Comparison of ENCODE assay signal across 14 cellular contexts in the genomic region with DNA sequence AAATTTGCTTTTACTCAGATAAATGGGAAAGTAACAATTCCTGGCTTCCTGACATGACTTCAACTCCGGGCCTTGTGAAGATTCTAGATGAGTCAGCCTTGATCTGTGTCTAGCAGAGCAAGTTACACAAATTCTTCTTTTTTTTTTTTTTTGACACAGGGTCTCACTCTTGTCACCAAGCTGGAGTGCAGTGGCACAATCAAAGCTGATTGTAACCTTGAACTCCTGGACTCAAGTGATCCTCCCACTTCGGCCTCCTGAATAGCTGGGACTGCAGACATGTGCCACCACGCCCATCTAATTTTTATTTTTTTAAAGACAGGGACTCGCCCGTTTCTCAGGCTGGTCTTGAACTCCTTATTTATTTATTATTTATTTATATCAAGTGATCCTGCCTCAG. TPM values are rescaled to one million over a fixed set of nuclear protein-coding genes. Genes with fewer than 3 reads are reported as not detected.
DNase-seq lines count a peak whose midpoint lies in the region; ATAC-seq, FAIRE-seq and TF ChIP-seq lines count a peak whose summit lies in the region.
"Had no signal": no experiment of that assay in that cellular context is flagged by ENCODE, and none has a peak within 500 bp of the region (broad histone marks: within the 10 kb centered on the region; RNA-seq: fewer than 3 reads in every experiment).

No MANE protein-coding gene starts in this region.

- H3K18ac ChIP-seq in mesendoderm (ENCODE audit: low read length), result no peak overlapping the region

- ATAC-seq in K562 (peak; percentile 48), GM18502 (IDR thresholded peaks at IDR 0.05; ENCODE audit: poor library complexity, unreplicated experiment) (no peak)

- WGBS in K562 (ENCODE audit: insufficient coverage, low coverage, missing lambda C conversion rate), result 49% methylated on average over 5 of the region's 5 CpGs
- no CpG with 5 or more reads among the region's 5 CpGs for WGBS in mesendoderm (ENCODE audit: extremely low coverage, insufficient coverage, low lambda C conversion rate)

- H3K4ac ChIP-seq in mesendoderm (ENCODE audit: low read depth, low read length), result no peak overlapping the region

- H3K36me3 ChIP-seq in breast epithelium, result no peaks in the 10 kb centered on the region
- no peaks in the 10 kb centered on the region for H3K36me3 ChIP-seq in K562 (ENCODE audit: control insufficient read depth, insufficient read depth, low read length)
- no peaks in the 10 kb centered on the region for H3K36me3 ChIP-seq in mesendoderm (ENCODE audit: control insufficient read depth, insufficient read depth, low read length)
- H3K36me3 ChIP-seq: neutrophil had no signal

- H3K79me1 ChIP-seq in mesendoderm (ENCODE audit: low read length), result no peaks in the 10 kb centered on the region

- H3K4me1 ChIP-seq in breast epithelium (no peaks in the 10 kb centered on the region), K562 (replicated peaks in 1 of 2; ENCODE audit: control insufficient read depth in 2 of 2, insufficient read depth in 2 of 2, low read length in 2 of 2) (no peaks in the 10 kb centered on the region; a peak in 1 of 5 replicates), mesendoderm (ENCODE audit: control insufficient read depth, low read depth, low read length) (no peaks in the 10 kb centered on the region)

- no peak overlapping the region for H3K23ac ChIP-seq in mesendoderm (ENCODE audit: low read length)

- H3K79me2 ChIP-seq in K562 (ENCODE audit: control insufficient read depth, insufficient read depth, low read length), result no peaks in the 10 kb centered on the region
- no peaks in the 10 kb centered on the region for H3K79me2 ChIP-seq in mesendoderm (ENCODE audit: control insufficient read depth, insufficient read depth, low read length)

- CTCF ChIA-PET in MCF 10A (lab: Yijun Ruan, JAX), result interaction anchor here (0.6 to 1.4 kb wide), 3 partner anchors 14 to 219 kb away, joined by 3 to 5 read pairs (median 4); no protein-coding TSS in a partner anchor
- CTCF ChIA-PET in K562 (lab: Yijun Ruan, JAX; ENCODE audit: low intra/inter-chr PET ratio), result no interaction called here

- H3K27ac ChIP-seq in breast epithelium (no peak overlapping the region), K562 (ENCODE audit: extremely low read depth, low read depth, low read length) (no peak overlapping the region), mesendoderm (ENCODE audit: low read depth, low read length) (no peak overlapping the region)
- H3K27ac ChIP-seq: neutrophil had no signal

- no peak overlapping the region for H2BK5ac ChIP-seq in mesendoderm (ENCODE audit: low read length)

- H3K36me3 Mint-ChIP-seq in MCF 10A (ENCODE audit: insufficient read depth, unreplicated experiment), result no peaks in the 10 kb centered on the region

- no peak overlapping the region for H2BK120ac ChIP-seq in mesendoderm (ENCODE audit: low read depth, low read length)

- H2AFZ ChIP-seq in K562 (ENCODE audit: low read depth, low read length), result peak overlapping the region; percentile 35

- H3K4me3 Mint-ChIP-seq in MCF 10A (ENCODE audit: unreplicated experiment), result no peak overlapping the region
- H3K4me3 Mint-ChIP-seq: central memory CD8-positive, alpha-beta T cell had no signal

- no peak overlapping the region for H4K5ac ChIP-seq in mesendoderm (ENCODE audit: low read length)

- no TSS peak for BruUV-seq in MCF 10A (replicated peaks; lab: Mats Ljungman, UMichigan)
- no TSS peak for BruUV-seq in K562 (replicated peaks; lab: Mats Ljungman, UMichigan)

- no peaks in the 10 kb centered on the region for H3K27me3 Mint-ChIP-seq in MCF 10A (ENCODE audit: insufficient read depth, unreplicated experiment)
- H3K27me3 Mint-ChIP-seq: central memory CD8-positive, alpha-beta T cell had no signal

- H4K20me1 ChIP-seq in K562 (replicated peaks; ENCODE audit: control insufficient read depth, insufficient read depth, low read length), result no peaks in the 10 kb centered on the region

- no peaks in the 10 kb centered on the region for H3K9me1 ChIP-seq in K562 (ENCODE audit: control insufficient read depth, insufficient read depth, low read length)

- intact Hi-C loops in MCF 10A (cut with micrococcal nuclease) (no loop called here), breast epithelium (cut with DNase I; ENCODE audit: low total_unique reads) (no loop called here), K562 (cut with micrococcal nuclease) (no loop called here)

- no peak for TF ChIP-seq POLR2A in breast epithelium (IDR thresholded peaks at IDR 0.05)
- TF ChIP-seq POLR2A in K562 (conservative IDR thresholded peaks at IDR 0.05), result no peak

- TF ChIP-seq EP300 in K562 (IDR thresholded peaks at IDR 0.05; ENCODE audit: low read length), result no peak

- no peak overlapping the region for H3K4me3 ChIP-seq in breast epithelium
- H3K4me3 ChIP-seq in K562, result no peak overlapping the region
- no peak overlapping the region for H3K4me3 ChIP-seq in mesendoderm (ENCODE audit: low read length)
- H3K4me3 ChIP-seq: lung, skin epidermis had no signal

- H3K4me1 Mint-ChIP-seq in MCF 10A (ENCODE audit: insufficient read depth, unreplicated experiment), result no peaks in the 10 kb centered on the region

- in situ Hi-C loops in K562 (cut with MboI), result no loop called here

- no peak overlapping the region for H3K4me2 ChIP-seq in K562 (ENCODE audit: insufficient read depth, low read length)
- H3K4me2 ChIP-seq in mesendoderm (ENCODE audit: low read length), result no peak overlapping the region

- no peak overlapping the region for H4K8ac ChIP-seq in mesendoderm (ENCODE audit: low read depth, low read length)

- H3K9ac ChIP-seq in K562 (ENCODE audit: insufficient read depth in 1 of 2, low read depth in 2 of 2, low read length in 2 of 2), result no peak overlapping the region
- no peak overlapping the region for H3K9ac ChIP-seq in mesendoderm (ENCODE audit: low read length)

- POLR2A ChIA-PET in MCF 10A (lab: Yijun Ruan, JAX), result no interaction called here
- POLR2A ChIA-PET in K562 (lab: Yijun Ruan, JAX), result interaction anchor here (1.1 kb wide), 1 partner anchor 11 kb away, joined by 3 read pairs; no protein-coding TSS in a partner anchor

- TF ChIP-seq CTCF in MCF 10A (IDR thresholded peaks at IDR 0.05; ENCODE audit: unreplicated experiment), result no peak
- TF ChIP-seq CTCF in breast epithelium (IDR thresholded peaks at IDR 0.05), result no peak
- TF ChIP-seq CTCF in K562 (IDR thresholded peaks at IDR 0.05 in 2 of 3, conservative IDR thresholded peaks at IDR 0.05 in 1 of 3; ENCODE audit: insufficient read depth in 2 of 3, low read depth in 1 of 3, low read length in 3 of 3), result no peak

- H3K27me3 ChIP-seq in breast epithelium (no peaks in the 10 kb centered on the region), K562 (ENCODE audit: control insufficient read depth in 2 of 2, insufficient read depth in 2 of 2, low read length in 2 of 2) (no peaks in the 10 kb centered on the region), mesendoderm (ENCODE audit: insufficient read depth, low read length, poor library complexity) (no peaks in the 10 kb centered on the region)
- H3K27me3 ChIP-seq: neutrophil had no signal

- no peak overlapping the region for H3K27ac Mint-ChIP-seq in MCF 10A (ENCODE audit: low read depth, unreplicated experiment)

- DNase-seq in MCF 10A (ENCODE audit: unreplicated experiment) (peak; percentile 49), breast epithelium (ENCODE audit: low spot score in 2 of 2) (no peak), K562 (ENCODE audit: extremely low read depth in 1 of 4, low spot score in 3 of 4) (no peak), iris pigment epithelial cell (ENCODE audit: low read depth) (peak; percentile 66), mesendoderm (no peak), DMS114 treated with DMSO at 0.1 percent for 48 hours (lab: John Stamatoyannopoulos, UW; ENCODE audit: unreplicated experiment) (no peak), COLO668 (lab: John Stamatoyannopoulos, UW; ENCODE audit: unreplicated experiment) (no peak)
- DNase-seq: Calu3, NCI-H2171 had no signal

- FAIRE-seq in K562 (lab: Jason Lieb, UNC), result peak; percentile 61

- no peaks in the 10 kb centered on the region for H3K9me3 Mint-ChIP-seq in MCF 10A (ENCODE audit: unreplicated experiment)
- H3K9me3 Mint-ChIP-seq: central memory CD8-positive, alpha-beta T cell had no signal

- H2AK5ac ChIP-seq in mesendoderm (ENCODE audit: low read length), result no peak overlapping the region

- H2BK15ac ChIP-seq in mesendoderm (replicated peaks; ENCODE audit: low read depth), result no peak overlapping the region

- TF ChIP-seq RAD21 in K562 (CRISPR knock-in tag; conservative IDR thresholded peaks at IDR 0.05 in 1 of 2, IDR thresholded peaks at IDR 0.05 in 1 of 2), result no peak

- H3K9me3 ChIP-seq in breast epithelium (no peaks in the 10 kb centered on the region), K562 (replicated peaks; ENCODE audit: control insufficient read depth, insufficient read depth, low read depth, low read length) (no peaks in the 10 kb centered on the region)
- H3K9me3 ChIP-seq: neutrophil had no signal

- no peak overlapping the region for H3K56ac ChIP-seq in mesendoderm (ENCODE audit: low read length)

RNA-seq across cellular contexts. Expression of a gene that starts 7.3 kb away (rescaled TPM):
- total RNA-seq in MCF 10A (2022) (14.6 and 22.9 TPM in 2 replicates), breast epithelium (10 to 100 TPM; 14.7 to 28.7 (median 24.8) TPM), K562 (2014; rRNA removed) (15.5 and 16.2 TPM in 2 replicates), K562 (2014; rRNA removed; fragmentation: Illumina TruSeq; extraction: Trizol) (29.7 and 33.9 TPM in 2 replicates), K562 (2015; rRNA removed; fragmentation: Illumina TruSeq; extraction: Trizol) (21.6 and 24.3 TPM in 2 replicates), K562 (2021) (18.4 and 21.1 TPM in 2 replicates)
- 15.1 and 38.1 TPM in 2 replicates for total RNA-seq in K562 (2011; cell fraction: chromatin; rRNA removed; ENCODE audit: low replicate concordance)
- 9.8 and 11.2 TPM in 2 replicates for total RNA-seq in K562 (2011; cell fraction: nucleolus; rRNA removed)
- 14.4 and 21.6 TPM in 2 replicates for total RNA-seq in K562 (2011; cell fraction: nucleoplasm; rRNA removed)
- polyA plus RNA-seq in K562 (2011; rRNA removed) (25.6 and 25.8 TPM in 2 replicates), K562 (2014; fragmentation: Illumina TruSeq; extraction: Trizol) (20.2 and 22.0 TPM in 2 replicates), K562 (2014; fragmentation: Nextera tagmentation; extraction: Ambion mirVana) (10 to 100 TPM; 17.8 to 19.0 TPM), K562 (2014; rRNA removed) (11.8 and 13.3 TPM in 2 replicates)
- 4.0 and 10.9 TPM in 2 replicates for polyA plus RNA-seq in K562 (2011; cell fraction: cytosol; rRNA removed)
- polyA plus RNA-seq in K562 (2011; cell fraction: nucleus; rRNA removed), result 7.1 and 10.8 TPM in 2 replicates
- 14.6 and 19.2 TPM in 2 replicates for polyA plus RNA-seq in K562 (2012)
- 38.4 and 50.9 TPM in 2 replicates for polyA minus RNA-seq in K562 (2011; rRNA and poly(A)+ RNA removed)
- 16.6 and 20.7 TPM in 2 replicates for polyA minus RNA-seq in K562 (2011; cell fraction: cytosol; rRNA and poly(A)+ RNA removed)
- polyA minus RNA-seq in K562 (2011; cell fraction: nucleus; rRNA and poly(A)+ RNA removed), result 13.2 and 34.0 TPM in 2 replicates
- 5.2 TPM for polyA plus RNA-seq in mesendoderm (2013, experiment 1 of 2)
- 4.9 TPM for polyA plus RNA-seq in mesendoderm (2013, experiment 2 of 2)

Comparison
In these comparisons a context has a peak if more than half of its experiments do, and no peak if none do; other contexts are left out.
1. DNase-seq: peak in MCF 10A (single experiment) and iris pigment epithelial cell (single experiment); none in breast epithelium (0 of 2), K562 (0 of 4), mesendoderm (single experiment), DMS114 treated with DMSO at 0.1 percent for 48 hours (single experiment) and COLO668 (single experiment).